ENCODE assay signal across 10 cellular contexts in genomic region chr12:989051-989450, GRCh38. TPM values are rescaled to one million over a fixed set of nuclear protein-coding genes. Genes with fewer than 3 reads are reported as not detected.
DNase-seq lines count a peak whose midpoint lies in the region; ATAC-seq, FAIRE-seq and TF ChIP-seq lines count a peak whose summit lies in the region.
"Had no signal": no experiment of that assay in that cellular context is flagged by ENCODE, and none has a peak within 500 bp of the region (broad histone marks: within the 10 kb centered on the region; RNA-seq: fewer than 3 reads in every experiment).

No MANE protein-coding gene starts in this region.

- no peaks in the 10 kb centered on the region for H3K9me3 Mint-ChIP-seq in activated naive CD8-positive, alpha-beta T cell treated with anti-CD3 and anti-CD28 coated beads for 36 hours
- no peaks in the 10 kb centered on the region for H3K9me3 Mint-ChIP-seq in activated CD4-positive, alpha-beta memory T cell treated with anti-CD3 and anti-CD28 coated beads, Interleukin-2, amount 10 ng/mL, durations not matched to agents 7 days and 5 days
- H3K9me3 Mint-ChIP-seq: effector memory CD8-positive, alpha-beta T cell had no signal

- peak overlapping the region; percentile 80 for H3K4me3 Mint-ChIP-seq in activated naive CD8-positive, alpha-beta T cell treated with anti-CD3 and anti-CD28 coated beads for 36 hours
- no peak overlapping the region for H3K4me3 Mint-ChIP-seq in activated CD4-positive, alpha-beta memory T cell treated with anti-CD3 and anti-CD28 coated beads, Interleukin-2, amount 10 ng/mL, durations not matched to agents 7 days and 5 days

- H4K20me1 ChIP-seq in GM23248 (ENCODE audit: insufficient read depth) = no peaks in the 10 kb centered on the region

- H3F3A ChIP-seq in GM23248 (ENCODE audit: insufficient read depth) = peaks cover 23% of the 10 kb centered on the region; the same call in 1 of the 2 replicates

- H3K4me1 Mint-ChIP-seq in activated naive CD8-positive, alpha-beta T cell treated with anti-CD3 and anti-CD28 coated beads for 36 hours = peaks cover 23% of the 10 kb centered on the region
- peaks cover 34% of the 10 kb centered on the region for H3K4me1 Mint-ChIP-seq in activated CD4-positive, alpha-beta memory T cell treated with anti-CD3 and anti-CD28 coated beads, Interleukin-2, amount 10 ng/mL, durations not matched to agents 7 days and 5 days

- CTCF ChIA-PET in A549 (lab: Yijun Ruan, JAX) = interaction anchor here (0.6 to 1.9 kb wide), 2 partner anchors 39 to 434 kb away, joined by 3 to 6 read pairs; partner anchors contain the start of gene RAD52
- CTCF ChIA-PET in activated CD4-positive, alpha-beta memory T cell treated with anti-CD3 and anti-CD28 coated beads, Interleukin-2, amount 10 ng/mL, durations not matched to agents 7 days and 5 days (lab: Charles Lee) = no interaction called here

- no peak for TF ChIP-seq EP300 in A549 (IDR thresholded peaks at IDR 0.05)

- H3K36me3 Mint-ChIP-seq in activated naive CD8-positive, alpha-beta T cell treated with anti-CD3 and anti-CD28 coated beads for 36 hours = peaks cover 13% of the 10 kb centered on the region
- peaks cover 4% of the 10 kb centered on the region for H3K36me3 Mint-ChIP-seq in activated CD4-positive, alpha-beta memory T cell treated with anti-CD3 and anti-CD28 coated beads, Interleukin-2, amount 10 ng/mL, durations not matched to agents 7 days and 5 days (ENCODE audit: low read depth)

- H3K36me3 ChIP-seq in GM23248 (ENCODE audit: low read depth) = no peaks in the 10 kb centered on the region
- no peaks in the 10 kb centered on the region for H3K36me3 ChIP-seq in muscle layer of duodenum (ENCODE audit: control insufficient read depth in 1 of 2, insufficient read depth in 2 of 2, low read length in 2 of 2)

- TF ChIP-seq RAD21 in A549 (conservative IDR thresholded peaks at IDR 0.05 in 1 of 2, IDR thresholded peaks at IDR 0.05 in 1 of 2) = no peak

- ATAC-seq in A549 (no peak), GM18867 (IDR thresholded peaks at IDR 0.05; ENCODE audit: unreplicated experiment) (no peak)
- ATAC-seq: effector memory CD8-positive, alpha-beta T cell had no signal

- H3K27ac Mint-ChIP-seq in activated naive CD8-positive, alpha-beta T cell treated with anti-CD3 and anti-CD28 coated beads for 36 hours = no peak overlapping the region
- H3K27ac Mint-ChIP-seq in activated CD4-positive, alpha-beta memory T cell treated with anti-CD3 and anti-CD28 coated beads, Interleukin-2, amount 10 ng/mL, durations not matched to agents 7 days and 5 days = no peak overlapping the region

- no peak for DNase-seq in A549 (ENCODE audit: low read depth in 1 of 2, low spot score in 1 of 2)
- no peak for DNase-seq in GM23248
- no peak for DNase-seq in activated naive CD8-positive, alpha-beta T cell treated with anti-CD3 and anti-CD28 coated beads for 36 hours
- DNase-seq in ureter (ENCODE audit: low spot score) = no peak
- DNase-seq in COLO668 (lab: John Stamatoyannopoulos, UW; ENCODE audit: unreplicated experiment) = no peak
- DNase-seq in activated CD4-positive, alpha-beta memory T cell treated with anti-CD3 and anti-CD28 coated beads, Interleukin-2, amount 10 ng/mL, durations not matched to agents 7 days and 5 days = no peak
- DNase-seq: DMS153; effector memory CD8-positive, alpha-beta T cell had no signal

- H3K9me2 ChIP-seq in GM23248 (ENCODE audit: insufficient read depth) = no peaks in the 10 kb centered on the region

- H3K27me3 ChIP-seq in GM23248 (replicated peaks; ENCODE audit: insufficient read depth) = no peaks in the 10 kb centered on the region
- no peaks in the 10 kb centered on the region for H3K27me3 ChIP-seq in muscle layer of duodenum (ENCODE audit: low read depth, low read length)

- 91% methylated on average over 2 of the region's 2 CpGs for WGBS in A549 (ENCODE audit: missing lambda C conversion rate)
- WGBS in GM23248 (ENCODE audit: low coverage in 1 of 2, low lambda C conversion rate in 2 of 2, missing lambda C conversion rate in 2 of 2), 2 experiments = 59 to 71% methylated on average over 2 of the region's 2 CpGs

- H3K79me2 ChIP-seq in GM23248 (ENCODE audit: insufficient read depth) = peaks cover 43% of the 10 kb centered on the region

- POLR2A ChIA-PET in A549 (lab: Yijun Ruan, JAX) = no interaction called here
- POLR2A ChIA-PET in activated CD4-positive, alpha-beta memory T cell treated with anti-CD3 and anti-CD28 coated beads, Interleukin-2, amount 10 ng/mL, durations not matched to agents 7 days and 5 days (lab: Charles Lee) = interaction anchor here (3.7 kb wide), 1 partner anchor 40 kb away, joined by 28 read pairs; the partner anchor contains the start of gene RAD52

- H3K4me1 ChIP-seq in A549 (peaks cover 29% of the 10 kb centered on the region), GM23248 (ENCODE audit: insufficient read depth) (peaks cover 20% of the 10 kb centered on the region), muscle layer of duodenum (ENCODE audit: control insufficient read depth in 1 of 2, insufficient read depth in 2 of 2, low read length in 2 of 2) (peaks cover 12 to 19% of the 10 kb centered on the region in 2 donors)

- H3K4me3 ChIP-seq in A549 = peak overlapping the region; percentile 93; the same call in 2 of the 3 replicates
- H3K4me3 ChIP-seq in GM23248 = peak overlapping the region; percentile 74
- peak overlapping the region; percentile 74 to 80 for H3K4me3 ChIP-seq in muscle layer of duodenum (ENCODE audit: low read depth in 1 of 2, low read length in 2 of 2)

- in situ Hi-C loops in GM23248 (cut with MboI) = no loop called here

- H3K9ac ChIP-seq in GM23248 = peak overlapping the region; percentile 99

- TF ChIP-seq POLR2A in A549 (IDR thresholded peaks at IDR 0.05; ENCODE audit: low read length) = no peak

- peak overlapping the region; percentile 70 for H2AFZ ChIP-seq in GM23248

- TF ChIP-seq CTCF in A549 (IDR thresholded peaks at IDR 0.05) = no peak

- no peaks in the 10 kb centered on the region for H3K27me3 Mint-ChIP-seq in activated naive CD8-positive, alpha-beta T cell treated with anti-CD3 and anti-CD28 coated beads for 36 hours
- peaks cover 5% of the 10 kb centered on the region for H3K27me3 Mint-ChIP-seq in activated CD4-positive, alpha-beta memory T cell treated with anti-CD3 and anti-CD28 coated beads, Interleukin-2, amount 10 ng/mL, durations not matched to agents 7 days and 5 days
- H3K27me3 Mint-ChIP-seq: effector memory CD8-positive, alpha-beta T cell had no signal

- H3K4me2 ChIP-seq in A549 (peak overlapping the region; percentile 97), GM23248 (ENCODE audit: unreplicated experiment) (peak overlapping the region; percentile 91)

- no peak for FAIRE-seq in A549 (lab: Jason Lieb, UNC)

- H3K27ac ChIP-seq in A549 = peak overlapping the region; percentile 96 to 98; a peak in 5 of 6 replicates
- peak overlapping the region; percentile 95 for H3K27ac ChIP-seq in GM23248
- H3K27ac ChIP-seq in muscle layer of duodenum (ENCODE audit: low read length) = peak overlapping the region; percentile 86

- H3K9me3 ChIP-seq in A549 (no peaks in the 10 kb centered on the region), GM23248 (ENCODE audit: low read depth) (no peaks in the 10 kb centered on the region), muscle layer of duodenum (ENCODE audit: control insufficient read depth in 1 of 2, low read length in 2 of 2) (no peaks in the 10 kb centered on the region)

TF ChIP-seq in A549, 52 proteins besides CTCF, POLR2A, EP300 and RAD21 (continues in another document):
- TF ChIP-seq ZC3H11A (IDR thresholded peaks at IDR 0.05) (no peak), EHF (CRISPR knock-in tag; IDR thresholded peaks at IDR 0.05) (no peak), NFE2L2 (conservative IDR thresholded peaks at IDR 0.05; ENCODE audit: low read length) (no peak), MAFK (IDR thresholded peaks at IDR 0.05; ENCODE audit: partially characterized antibody) (no peak), ELK1 (IDR thresholded peaks at IDR 0.05; ENCODE audit: low read depth, low read length) (no peak)

RNA-seq across cellular contexts. Expression of gene ERC1, which starts 2.0 kb away (rescaled TPM):
- polyA plus RNA-seq in A549 (2011; rRNA removed) (20.9 and 23.6 TPM in 2 replicates), A549 (2017; fragmentation: RNase III; extraction: RNeasy Plus Mini Kit Qiagen cat#74134 plus additional on column Dnase treatment) (12.6 to 14.2 TPM (median 13.6 TPM) in 3 replicates), GM23248 (2016; fragmentation: Nextera tagmentation; extraction: Ambion mirVana) (20.5 and 21.5 TPM in 2 replicates)
- 6.5 and 11.9 TPM in 2 replicates for polyA plus RNA-seq in A549 (2012; cell fraction: cytosol; rRNA removed)
- polyA plus RNA-seq in A549 (2012; cell fraction: nucleus; rRNA removed) = 9.8 and 13.5 TPM in 2 replicates
- polyA minus RNA-seq in A549 (2011; rRNA and poly(A)+ RNA removed) = 56.9 and 91.7 TPM in 2 replicates
- 23.3 and 26.4 TPM in 2 replicates for total RNA-seq in GM23248 (2014; rRNA removed; shearing (Covaris generic))
- 10 to 100 TPM; 24.0 to 25.5 TPM for total RNA-seq in activated naive CD8-positive, alpha-beta T cell treated with anti-CD3 and anti-CD28 coated beads for 36 hours
- total RNA-seq in ureter = 99.2 TPM
- 10 to 100 TPM; 33.5 to 37.9 TPM for total RNA-seq in activated CD4-positive, alpha-beta memory T cell treated with anti-CD3 and anti-CD28 coated beads, Interleukin-2, amount 10 ng/mL, durations not matched to agents 7 days and 5 days

RNA-seq across cellular contexts. Expression of gene RAD52, which starts 39.6 kb away (rescaled TPM):
- polyA plus RNA-seq in A549 (2011; rRNA removed) = 23.6 and 29.6 TPM in 2 replicates
- 9.8 and 10.5 TPM in 2 replicates for polyA plus RNA-seq in A549 (2012; cell fraction: cytosol; rRNA removed)
- polyA plus RNA-seq in A549 (2012; cell fraction: nucleus; rRNA removed) = 23.3 and 25.0 TPM in 2 replicates
- polyA plus RNA-seq in A549 (2017; fragmentation: RNase III; extraction: RNeasy Plus Mini Kit Qiagen cat#74134 plus additional on column Dnase treatment) = 11.6 to 12.9 TPM (median 12.9 TPM) in 3 replicates
- polyA minus RNA-seq in A549 (2011; rRNA and poly(A)+ RNA removed) = 46.8 and 53.9 TPM in 2 replicates
- 16.1 and 20.0 TPM in 2 replicates for total RNA-seq in GM23248 (2014; rRNA removed; shearing (Covaris generic))
- 5.0 and 7.4 TPM in 2 replicates for polyA plus RNA-seq in GM23248 (2016; fragmentation: Nextera tagmentation; extraction: Ambion mirVana)
- 10 to 100 TPM; 11.2 to 11.4 TPM for total RNA-seq in activated naive CD8-positive, alpha-beta T cell treated with anti-CD3 and anti-CD28 coated beads for 36 hours
- total RNA-seq in ureter = 24.0 TPM
- 10 to 100 TPM; 14.5 to 14.9 TPM for total RNA-seq in activated CD4-positive, alpha-beta memory T cell treated with anti-CD3 and anti-CD28 coated beads, Interleukin-2, amount 10 ng/mL, durations not matched to agents 7 days and 5 days
